In genomic region chr1:151909167-151910149, GRCh38 we compare ENCODE assay signal across 1 cellular context.
TF ChIP-seq lines count a peak whose summit lies in the region.

TSS of gene THEM4 (minus strand) at chr1:151909511. CDS start at chr1:151909458, 53 bp downstream.

TF ChIP-seq in HepG2, 621 proteins besides CTCF, POLR2A, EP300 and RAD21 (continued from another document and continues in another):
- TF ChIP-seq HOXD1 (CRISPR knock-in tag; IDR thresholded peaks at IDR 0.05) (peak; percentile 58; the same call in 1 of the 2 replicates), ISX (CRISPR knock-in tag; conservative IDR thresholded peaks at IDR 0.05) (no peak; the same call in 1 of the 2 replicates), ZNF790 (CRISPR knock-in tag; IDR thresholded peaks at IDR 0.05; ENCODE audit: borderline replicate concordance) (no peak), ZNF282 (IDR thresholded peaks at IDR 0.05; ENCODE audit: partially characterized antibody) (no peak), ZSCAN9 (CRISPR knock-in tag; IDR thresholded peaks at IDR 0.05; ENCODE audit: borderline replicate concordance) (peak; percentile 24), ZNF552 (CRISPR knock-in tag; IDR thresholded peaks at IDR 0.05; ENCODE audit: borderline replicate concordance) (0 out of 2 replicates have a peak, but pooled peaks have one; percentile 58), ZNF121 (CRISPR knock-in tag; IDR thresholded peaks at IDR 0.05) (no peak), TFDP1 (CRISPR knock-in tag; IDR thresholded peaks at IDR 0.05; ENCODE audit: borderline replicate concordance) (peak; percentile 82), ZNF672 (CRISPR knock-in tag; IDR thresholded peaks at IDR 0.05) (no peak), ZFP90 (CRISPR knock-in tag; IDR thresholded peaks at IDR 0.05; ENCODE audit: borderline replicate concordance) (peak; percentile 75; the same call in 1 of the 2 replicates), RXRA (CRISPR knock-in tag; IDR thresholded peaks at IDR 0.05) (peak; percentile 74), MXD4 (CRISPR knock-in tag; IDR thresholded peaks at IDR 0.05) (peak; percentile 87; the same call in 1 of the 2 replicates), PAF1 (CRISPR knock-in tag; IDR thresholded peaks at IDR 0.05) (no peak), NCOA1 (CRISPR knock-in tag; IDR thresholded peaks at IDR 0.05) (0 out of 2 replicates have a peak, but pooled peaks have one; percentile 51), TMF1 (CRISPR knock-in tag; IDR thresholded peaks at IDR 0.05; ENCODE audit: low read depth) (no peak), ZNF205 (CRISPR knock-in tag; IDR thresholded peaks at IDR 0.05) (no peak), PHF21A (CRISPR knock-in tag; IDR thresholded peaks at IDR 0.05) (peak; percentile 83; the same call in 1 of the 2 replicates), CENPX (CRISPR knock-in tag; IDR thresholded peaks at IDR 0.05) (no peak), BRCA1 (CRISPR knock-in tag; IDR thresholded peaks at IDR 0.05) (peak; percentile 20; the same call in 1 of the 2 replicates), ZNF841 (CRISPR knock-in tag; IDR thresholded peaks at IDR 0.05; ENCODE audit: borderline replicate concordance) (no peak), DMTF1 (CRISPR knock-in tag; IDR thresholded peaks at IDR 0.05) (no peak), HDAC1 (CRISPR knock-in tag; IDR thresholded peaks at IDR 0.05) (peak; percentile 72), EZH2 (conservative IDR thresholded peaks at IDR 0.05; ENCODE audit: low read depth, low read length) (no peak), TSC22D2 (CRISPR knock-in tag; IDR thresholded peaks at IDR 0.05; ENCODE audit: borderline replicate concordance) (no peak), SMARCE1 (IDR thresholded peaks at IDR 0.05; ENCODE audit: borderline replicate concordance) (no peak), NR2F2 (IDR thresholded peaks at IDR 0.05; ENCODE audit: borderline replicate concordance, low read depth) (no peak), KMT2B (CRISPR knock-in tag; IDR thresholded peaks at IDR 0.05) (peak; percentile 86), MIER2 (CRISPR knock-in tag; IDR thresholded peaks at IDR 0.05) (peak; percentile 48; the same call in 1 of the 2 replicates), MATR3 (CRISPR knock-in tag; IDR thresholded peaks at IDR 0.05) (no peak), ZBTB7A (CRISPR knock-in tag; IDR thresholded peaks at IDR 0.05) (0 out of 2 replicates have a peak, but pooled peaks have one; percentile 17), ADNP (CRISPR knock-in tag; IDR thresholded peaks at IDR 0.05) (no peak), SP140L (CRISPR knock-in tag; IDR thresholded peaks at IDR 0.05; ENCODE audit: borderline replicate concordance) (no peak; the same call in 1 of the 2 replicates), TEAD3 (CRISPR knock-in tag; optimal IDR thresholded peaks at IDR 0.05; ENCODE audit: borderline replicate concordance) (peak; percentile 40), E2F5 (CRISPR knock-in tag; conservative IDR thresholded peaks at IDR 0.05) (no peak), GZF1 (CRISPR knock-in tag; IDR thresholded peaks at IDR 0.05) (0 out of 2 replicates have a peak, but pooled peaks have one; percentile 56), ZNF142 (CRISPR knock-in tag; IDR thresholded peaks at IDR 0.05) (no peak), ZNF24 (IDR thresholded peaks at IDR 0.05) (no peak; the same call in 1 of the 2 replicates), ZBTB39 (CRISPR knock-in tag; IDR thresholded peaks at IDR 0.05) (0 out of 2 replicates have a peak, but pooled peaks have one; percentile 40), ZNF740 (CRISPR knock-in tag; IDR thresholded peaks at IDR 0.05) (no peak), NFYC (CRISPR knock-in tag; IDR thresholded peaks at IDR 0.05) (peak; percentile 62), MED1 (CRISPR knock-in tag; IDR thresholded peaks at IDR 0.05) (peak; percentile 64), ZNF644 (CRISPR knock-in tag; IDR thresholded peaks at IDR 0.05; ENCODE audit: low read depth) (no peak), FOXP4 (CRISPR knock-in tag; IDR thresholded peaks at IDR 0.05) (peak; percentile 60; the same call in 1 of the 2 replicates), ELF1 (CRISPR knock-in tag; IDR thresholded peaks at IDR 0.05) (peak; percentile 87)
- TF ChIP-seq, protein P1, sequence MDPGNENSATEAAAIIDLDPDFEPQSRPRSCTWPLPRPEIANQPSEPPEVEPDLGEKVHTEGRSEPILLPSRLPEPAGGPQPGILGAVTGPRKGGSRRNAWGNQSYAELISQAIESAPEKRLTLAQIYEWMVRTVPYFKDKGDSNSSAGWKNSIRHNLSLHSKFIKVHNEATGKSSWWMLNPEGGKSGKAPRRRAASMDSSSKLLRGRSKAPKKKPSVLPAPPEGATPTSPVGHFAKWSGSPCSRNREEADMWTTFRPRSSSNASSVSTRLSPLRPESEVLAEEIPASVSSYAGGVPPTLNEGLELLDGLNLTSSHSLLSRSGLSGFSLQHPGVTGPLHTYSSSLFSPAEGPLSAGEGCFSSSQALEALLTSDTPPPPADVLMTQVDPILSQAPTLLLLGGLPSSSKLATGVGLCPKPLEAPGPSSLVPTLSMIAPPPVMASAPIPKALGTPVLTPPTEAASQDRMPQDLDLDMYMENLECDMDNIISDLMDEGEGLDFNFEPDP (CRISPR knock-in tag; conservative IDR thresholded peaks at IDR 0.05), result no peak
- TF ChIP-seq, protein P2, sequence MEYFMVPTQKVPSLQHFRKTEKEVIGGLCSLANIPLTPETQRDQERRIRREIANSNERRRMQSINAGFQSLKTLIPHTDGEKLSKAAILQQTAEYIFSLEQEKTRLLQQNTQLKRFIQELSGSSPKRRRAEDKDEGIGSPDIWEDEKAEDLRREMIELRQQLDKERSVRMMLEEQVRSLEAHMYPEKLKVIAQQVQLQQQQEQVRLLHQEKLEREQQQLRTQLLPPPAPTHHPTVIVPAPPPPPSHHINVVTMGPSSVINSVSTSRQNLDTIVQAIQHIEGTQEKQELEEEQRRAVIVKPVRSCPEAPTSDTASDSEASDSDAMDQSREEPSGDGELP (IDR thresholded peaks at IDR 0.05; ENCODE audit: borderline replicate concordance, low read depth), result peak; percentile 63; the same call in 1 of the 2 replicates
- TF ChIP-seq, protein P3, sequence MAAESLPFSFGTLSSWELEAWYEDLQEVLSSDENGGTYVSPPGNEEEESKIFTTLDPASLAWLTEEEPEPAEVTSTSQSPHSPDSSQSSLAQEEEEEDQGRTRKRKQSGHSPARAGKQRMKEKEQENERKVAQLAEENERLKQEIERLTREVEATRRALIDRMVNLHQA (CRISPR knock-in tag; IDR thresholded peaks at IDR 0.05), result no peak
